In the genomic region with DNA sequence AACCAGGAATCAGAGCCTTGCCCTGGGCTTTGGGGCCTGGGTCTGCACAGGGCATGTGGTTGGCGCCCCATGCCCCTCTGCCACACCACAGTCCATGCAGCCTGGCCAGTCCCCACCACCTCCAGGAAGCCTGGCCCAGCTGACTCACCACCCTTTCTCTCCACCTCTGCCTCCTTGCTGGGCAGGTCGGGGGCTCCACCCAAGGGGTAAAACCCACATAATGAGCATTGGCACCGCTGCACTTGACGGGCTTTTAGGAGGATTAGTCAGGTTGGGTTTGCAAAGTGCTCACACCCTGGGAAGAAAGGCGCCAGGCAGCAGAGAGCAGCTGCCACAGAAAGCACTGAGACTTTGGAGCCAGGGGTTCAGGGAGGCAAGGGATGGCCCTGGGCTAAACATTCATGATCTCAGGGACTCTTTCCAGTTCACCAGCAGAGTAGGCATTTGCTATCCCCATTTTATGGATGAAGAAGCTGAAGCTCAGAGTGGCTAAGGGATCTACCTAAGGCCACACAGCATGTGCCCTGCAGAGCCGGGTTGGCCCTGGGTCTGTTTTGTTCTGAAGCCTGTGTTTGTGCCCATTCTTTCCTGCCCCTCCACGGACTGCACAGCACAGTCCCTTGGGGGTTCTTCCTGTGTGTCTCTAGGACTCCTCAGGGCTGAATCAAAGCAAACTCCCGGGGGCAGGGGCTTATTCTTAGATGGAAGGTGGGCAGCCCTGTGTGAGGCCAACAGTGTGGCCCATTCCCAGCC, we compare ENCODE assay signal across 14 cellular contexts.
DNase-seq lines count a peak whose midpoint lies in the region; ATAC-seq, FAIRE-seq and TF ChIP-seq lines count a peak whose summit lies in the region.
"Had no signal": no experiment of that assay in that cellular context is flagged by ENCODE, and none has a peak within 500 bp of the region (broad histone marks: within the 10 kb centered on the region; RNA-seq: fewer than 3 reads in every experiment).

No MANE protein-coding gene starts in this region.

- H4K20me1 ChIP-seq in K562 (replicated peaks; ENCODE audit: control insufficient read depth, insufficient read depth, low read length) = peaks cover 7% of the 10 kb centered on the region; the same call in 1 of the 2 replicates

- no peaks in the 10 kb centered on the region for H3K9me1 ChIP-seq in K562 (ENCODE audit: control insufficient read depth, insufficient read depth, low read length)

- BruUV-seq in K562 (replicated peaks; lab: Mats Ljungman, UMichigan) = no TSS peak

- POLR2A ChIA-PET in HEK293 (lab: Yijun Ruan, JAX) (no interaction called here), K562 (lab: Yijun Ruan, JAX) (no interaction called here)

- CTCF ChIA-PET in HEK293 (lab: Yijun Ruan, JAX) (interaction anchor here (0.8 to 3.8 kb wide), 6 partner anchors 12 to 670 kb away, joined by 3 to 27 read pairs (median 6); no protein-coding TSS in a partner anchor), K562 (lab: Yijun Ruan, JAX; ENCODE audit: low intra/inter-chr PET ratio) (no interaction called here)

- no peak overlapping the region for H3K4me3 ChIP-seq in HEK293 (ENCODE audit: low read depth, low read length)
- H3K4me3 ChIP-seq in K562 = no peak overlapping the region
- H3K4me3 ChIP-seq: testis had no signal

- TF ChIP-seq CTCF in HEK293 (tag by site-specific recombination; IDR thresholded peaks at IDR 0.05) (no peak), K562 (IDR thresholded peaks at IDR 0.05 in 2 of 3, conservative IDR thresholded peaks at IDR 0.05 in 1 of 3; ENCODE audit: insufficient read depth in 2 of 3, low read depth in 1 of 3, low read length in 3 of 3) (no peak)

- in situ Hi-C loops in Caki2 (cut with HindIII; ENCODE audit: low pct_unique_long_range_greater_than_20kb, low sequenced_read_pairs) = no loop called here
- in situ Hi-C loops in K562 (cut with MboI) = no loop called here

- 75% methylated on average over 7 of the region's 8 CpGs for WGBS in K562 (ENCODE audit: insufficient coverage, low coverage, missing lambda C conversion rate)

- no peak for FAIRE-seq in K562 (lab: Jason Lieb, UNC)
- FAIRE-seq: astrocyte had no signal

- TF ChIP-seq EP300 in K562 (IDR thresholded peaks at IDR 0.05; ENCODE audit: low read length) = no peak

- H3K27ac ChIP-seq in HEK293 (ENCODE audit: extremely low read depth, low read depth, low read length) (no peak overlapping the region), K562 (ENCODE audit: extremely low read depth, low read depth, low read length) (no peak overlapping the region)
- H3K27ac ChIP-seq: testis had no signal

- H3K27me3 ChIP-seq in K562 (ENCODE audit: control insufficient read depth in 2 of 2, insufficient read depth in 2 of 2, low read length in 2 of 2) = no peaks in the 10 kb centered on the region
- H3K27me3 ChIP-seq: testis had no signal

- H3K4me2 ChIP-seq in K562 (ENCODE audit: insufficient read depth, low read length) = no peak overlapping the region

- H3K36me3 ChIP-seq in HEK293 (ENCODE audit: control insufficient read depth in 2 of 2, insufficient read depth in 1 of 2, low read length in 2 of 2) (peaks cover 0 to 3% of the 10 kb centered on the region in 2 experiments; a peak in 1 of 3 replicates), K562 (ENCODE audit: control insufficient read depth, insufficient read depth, low read length) (no peaks in the 10 kb centered on the region)

- no peaks in the 10 kb centered on the region for H3K36me3 Mint-ChIP-seq in memory B cell

- no peak overlapping the region for H2AFZ ChIP-seq in K562 (ENCODE audit: low read depth, low read length)

- peak overlapping the region in 1 of 2 experiments; percentile 55; a peak in 2 of 4 replicates for H3K9ac ChIP-seq in K562 (ENCODE audit: insufficient read depth in 1 of 2, low read depth in 2 of 2, low read length in 2 of 2)

- TF ChIP-seq POLR2A in K562 (conservative IDR thresholded peaks at IDR 0.05) = no peak

- ATAC-seq in K562 = no peak
- ATAC-seq in memory B cell (ENCODE audit: low read depth) = no peak
- ATAC-seq in GM19452 (IDR thresholded peaks at IDR 0.05; ENCODE audit: unreplicated experiment) = no peak
- no peak for ATAC-seq in GM21515 (IDR thresholded peaks at IDR 0.05; ENCODE audit: unreplicated experiment)
- ATAC-seq in GM19395 (IDR thresholded peaks at IDR 0.05; ENCODE audit: unreplicated experiment) = no peak

- no peaks in the 10 kb centered on the region for H3K9me3 ChIP-seq in HEK293 (ENCODE audit: control insufficient read depth, insufficient read depth, low read depth, low read length)
- H3K9me3 ChIP-seq in K562 (replicated peaks; ENCODE audit: control insufficient read depth, insufficient read depth, low read depth, low read length) = no peaks in the 10 kb centered on the region
- H3K9me3 ChIP-seq: testis had no signal

- no peaks in the 10 kb centered on the region for H3K27me3 Mint-ChIP-seq in memory B cell

- no peaks in the 10 kb centered on the region for H3K9me3 Mint-ChIP-seq in memory B cell

- H3K4me1 Mint-ChIP-seq in memory B cell = no peaks in the 10 kb centered on the region

- TF ChIP-seq RAD21 in K562 (CRISPR knock-in tag; conservative IDR thresholded peaks at IDR 0.05 in 1 of 2, IDR thresholded peaks at IDR 0.05 in 1 of 2) = no peak

- intact Hi-C loops in K562 (cut with micrococcal nuclease) = no loop called here

- H3K4me1 ChIP-seq in HEK293 (ENCODE audit: control insufficient read depth, insufficient read depth, low read length) (peaks cover 6% of the 10 kb centered on the region; the same call in 1 of the 2 replicates), K562 (replicated peaks in 1 of 2; ENCODE audit: control insufficient read depth in 2 of 2, insufficient read depth in 2 of 2, low read length in 2 of 2) (peaks cover 15 to 19% of the 10 kb centered on the region in 2 experiments)

- H3K79me2 ChIP-seq in K562 (ENCODE audit: control insufficient read depth, insufficient read depth, low read length) = no peaks in the 10 kb centered on the region

- H3K27ac Mint-ChIP-seq in memory B cell = peak overlapping the region; percentile 26

- DNase-seq in Caki2 (ENCODE audit: low read depth) (peak; percentile 52), K562 (ENCODE audit: extremely low read depth in 1 of 4, low spot score in 3 of 4) (no peak), memory B cell (ENCODE audit: low spot score in 2 of 2) (no peak), cerebellar nuclear complex (lab: John Stamatoyannopoulos, UW) (no peak)
- DNase-seq: activated CD8-positive, alpha-beta memory T cell treated with anti-CD3 and anti-CD28 coated beads for 24 hours; DMS79; NCI-H510A treated with DMSO at 0.1 percent for 48 hours; stimulated activated CD4-positive, alpha-beta T cell treated with anti-CD3 and anti-CD28 coated beads, Interleukin-4, amount 100 ng/mL, for 1 hour had no signal

- no peak overlapping the region for H3K4me3 Mint-ChIP-seq in memory B cell

TF ChIP-seq in HEK293, 187 proteins besides CTCF, POLR2A, EP300 and RAD21 (continues in another document):
- TF ChIP-seq ZNF549 (tag by site-specific recombination; IDR thresholded peaks at IDR 0.05) (no peak), ZNF10 (tag by site-specific recombination; IDR thresholded peaks at IDR 0.05) (no peak), ZNF830 (tag by site-specific recombination; IDR thresholded peaks at IDR 0.05; ENCODE audit: low read depth) (no peak)
- TF ChIP-seq, protein P1, sequence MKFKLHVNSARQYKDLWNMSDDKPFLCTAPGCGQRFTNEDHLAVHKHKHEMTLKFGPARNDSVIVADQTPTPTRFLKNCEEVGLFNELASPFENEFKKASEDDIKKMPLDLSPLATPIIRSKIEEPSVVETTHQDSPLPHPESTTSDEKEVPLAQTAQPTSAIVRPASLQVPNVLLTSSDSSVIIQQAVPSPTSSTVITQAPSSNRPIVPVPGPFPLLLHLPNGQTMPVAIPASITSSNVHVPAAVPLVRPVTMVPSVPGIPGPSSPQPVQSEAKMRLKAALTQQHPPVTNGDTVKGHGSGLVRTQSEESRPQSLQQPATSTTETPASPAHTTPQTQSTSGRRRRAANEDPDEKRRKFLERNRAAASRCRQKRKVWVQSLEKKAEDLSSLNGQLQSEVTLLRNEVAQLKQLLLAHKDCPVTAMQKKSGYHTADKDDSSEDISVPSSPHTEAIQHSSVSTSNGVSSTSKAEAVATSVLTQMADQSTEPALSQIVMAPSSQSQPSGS (tag by site-specific recombination; IDR thresholded peaks at IDR 0.05; ENCODE audit: low read depth) = no peak

TF ChIP-seq in K562, 482 proteins besides CTCF, POLR2A, EP300 and RAD21:
- TF ChIP-seq ESRRA (IDR thresholded peaks at IDR 0.05; ENCODE audit: borderline replicate concordance, low read depth) (no peak), ARHGAP35 (IDR thresholded peaks at IDR 0.05; ENCODE audit: partially characterized antibody) (no peak), BCOR (IDR thresholded peaks at IDR 0.05) (peak; percentile 61), RBM25 (IDR thresholded peaks at IDR 0.05; ENCODE audit: low read depth, low read length, severe bottlenecking) (peak; percentile 76), ZFP36 (IDR thresholded peaks at IDR 0.05; ENCODE audit: low read depth, low read length, partially characterized antibody) (peak; percentile 52)
